Comparison of ENCODE assay signal across 19 cellular contexts in genomic region chr18:54881229-54881753, GRCh38. TPM values are rescaled to one million over a fixed set of nuclear protein-coding genes. Genes with fewer than 3 reads are reported as not detected.
DNase-seq lines count a peak whose midpoint lies in the region; ATAC-seq and TF ChIP-seq lines count a peak whose summit lies in the region.
"Had no signal": no experiment of that assay in that cellular context is flagged by ENCODE, and none has a peak within 500 bp of the region (broad histone marks: within the 10 kb centered on the region; RNA-seq: fewer than 3 reads in every experiment).

No MANE protein-coding gene starts in this region.

- intact Hi-C loops in MCF 10A (cut with micrococcal nuclease), result no loop called here
- intact Hi-C loops in breast epithelium (cut with DNase I; ENCODE audit: low total_unique reads), result no loop called here
- intact Hi-C loops in CD4-positive, alpha-beta T cell (cut with DNase I, micrococcal nuclease), result no loop called here

- H3K36me3 ChIP-seq in breast epithelium (no peaks in the 10 kb centered on the region), neural progenitor cell (no peaks in the 10 kb centered on the region)
- H3K36me3 ChIP-seq: HAP-1 had no signal

- H3K27ac Mint-ChIP-seq in MCF 10A (ENCODE audit: low read depth, unreplicated experiment) (peak overlapping the region; percentile 52), neural progenitor cell (peak overlapping the region; percentile 26)
- H3K27ac Mint-ChIP-seq in CD4-positive, alpha-beta T cell, result no peak overlapping the region

- TF ChIP-seq POLR2A in breast epithelium (IDR thresholded peaks at IDR 0.05), result no peak
- no peak for TF ChIP-seq POLR2A in erythroblast (IDR thresholded peaks at IDR 0.05; ENCODE audit: low read length)

- no peaks in the 10 kb centered on the region for H4K20me1 ChIP-seq in neural progenitor cell (ENCODE audit: low read depth)

- CTCF ChIA-PET in MCF 10A (lab: Yijun Ruan, JAX), result no interaction called here
- CTCF ChIA-PET in CD4-positive, alpha-beta T cell (lab: Charles Lee), result no interaction called here

- no peaks in the 10 kb centered on the region for H3K9me3 ChIP-seq in breast epithelium
- H3K9me3 ChIP-seq in neural progenitor cell (ENCODE audit: low read depth), result no peaks in the 10 kb centered on the region
- H3K9me3 ChIP-seq in CD4-positive, alpha-beta T cell (ENCODE audit: control insufficient read depth, low read length), result no peaks in the 10 kb centered on the region
- H3K9me3 ChIP-seq: HAP-1 had no signal

- TF ChIP-seq CTCF in MCF 10A (IDR thresholded peaks at IDR 0.05; ENCODE audit: unreplicated experiment) (no peak), breast epithelium (IDR thresholded peaks at IDR 0.05) (no peak), neural progenitor cell (IDR thresholded peaks at IDR 0.05) (no peak), coronary artery (IDR thresholded peaks at IDR 0.05) (no peak)
- no peak for TF ChIP-seq CTCF in CD4-positive, alpha-beta T cell (IDR thresholded peaks at IDR 0.05)

- no peak overlapping the region for H2AFZ ChIP-seq in neural progenitor cell (replicated peaks)

- H3K9me3 Mint-ChIP-seq in MCF 10A (ENCODE audit: unreplicated experiment) (no peaks in the 10 kb centered on the region), neural progenitor cell (peaks cover 3% of the 10 kb centered on the region)
- H3K9me3 Mint-ChIP-seq in CD4-positive, alpha-beta T cell, result no peaks in the 10 kb centered on the region

- H3K27ac ChIP-seq in breast epithelium (no peak overlapping the region), neural progenitor cell (no peak overlapping the region), coronary artery (no peak overlapping the region)
- no peak overlapping the region for H3K27ac ChIP-seq in CD4-positive, alpha-beta T cell (ENCODE audit: low read depth, low read length)
- H3K27ac ChIP-seq: HL-60 had no signal

- no peak overlapping the region for H3K9ac ChIP-seq in neural progenitor cell

- BruUV-seq in MCF 10A (replicated peaks; lab: Mats Ljungman, UMichigan), result no TSS peak

- no peaks in the 10 kb centered on the region for H3F3A ChIP-seq in neural progenitor cell (ENCODE audit: low read depth)

- DNase-seq in MCF 10A (ENCODE audit: unreplicated experiment) (no peak), breast epithelium (ENCODE audit: low spot score in 2 of 2) (no peak), erythroblast (lab: John Stamatoyannopoulos, UW) (peak; percentile 78 to 90), neural progenitor cell (ENCODE audit: low spot score) (no peak), coronary artery (ENCODE audit: low spot score) (no peak)
- no peak for DNase-seq in CD4-positive, alpha-beta T cell
- DNase-seq: 8988T; C1 segment of cervical spinal cord; DMS153; NCI-H1048; NCI-H146; NCI-H2081 treated with DMSO at 0.1 percent for 48 hours; NCI-H524 treated with DMSO at 0.1 percent for 48 hours; NK-92 treated with Interleukin-12 subunit alpha and Interleukin-12 subunit beta, amount 100 ng/mL, for 24 hours had no signal

- H3K79me2 ChIP-seq in neural progenitor cell (ENCODE audit: low read depth), result no peaks in the 10 kb centered on the region

- H3K4me3 Mint-ChIP-seq in MCF 10A (ENCODE audit: unreplicated experiment) (no peak overlapping the region), neural progenitor cell (no peak overlapping the region)
- H3K4me3 Mint-ChIP-seq in CD4-positive, alpha-beta T cell, result no peak overlapping the region

- no peaks in the 10 kb centered on the region for H3K4me1 Mint-ChIP-seq in MCF 10A (ENCODE audit: insufficient read depth, unreplicated experiment)
- peaks cover 33% of the 10 kb centered on the region for H3K4me1 Mint-ChIP-seq in neural progenitor cell
- peaks cover 12% of the 10 kb centered on the region for H3K4me1 Mint-ChIP-seq in CD4-positive, alpha-beta T cell (ENCODE audit: low read depth)

- peaks cover 59% of the 10 kb centered on the region for H3K36me3 Mint-ChIP-seq in MCF 10A (ENCODE audit: insufficient read depth, unreplicated experiment)
- no peaks in the 10 kb centered on the region for H3K36me3 Mint-ChIP-seq in neural progenitor cell
- peaks cover 49% of the 10 kb centered on the region for H3K36me3 Mint-ChIP-seq in CD4-positive, alpha-beta T cell (ENCODE audit: low read depth)

- ATAC-seq in CD4-positive, alpha-beta T cell (ENCODE audit: poor library complexity), result no peak
- ATAC-seq in GM19328 (IDR thresholded peaks at IDR 0.05; ENCODE audit: unreplicated experiment) (no peak), GM18502 (IDR thresholded peaks at IDR 0.05; ENCODE audit: poor library complexity, unreplicated experiment) (no peak)
- ATAC-seq: Right ventricle myocardium inferior had no signal

- H3K27me3 Mint-ChIP-seq in MCF 10A (ENCODE audit: insufficient read depth, unreplicated experiment) (no peaks in the 10 kb centered on the region), neural progenitor cell (ENCODE audit: insufficient read depth, low read depth) (peaks cover 2% of the 10 kb centered on the region)
- H3K27me3 Mint-ChIP-seq in CD4-positive, alpha-beta T cell, result no peaks in the 10 kb centered on the region

- POLR2A ChIA-PET in MCF 10A (lab: Yijun Ruan, JAX), result interaction anchor here (0.5 to 0.7 kb wide), 3 partner anchors 43 to 610 kb away, joined by 3 read pairs; no protein-coding TSS in a partner anchor
- POLR2A ChIA-PET in CD4-positive, alpha-beta T cell (lab: Charles Lee), result no interaction called here

- no peaks in the 10 kb centered on the region for H3K4me1 ChIP-seq in breast epithelium
- H3K4me1 ChIP-seq in neural progenitor cell, result peaks cover 18% of the 10 kb centered on the region
- H3K4me1 ChIP-seq: HAP-1 had no signal

- H3K27me3 ChIP-seq in breast epithelium (no peaks in the 10 kb centered on the region), neural progenitor cell (no peaks in the 10 kb centered on the region)
- H3K27me3 ChIP-seq in CD4-positive, alpha-beta T cell (ENCODE audit: control insufficient read depth, insufficient read depth, low read length), result no peaks in the 10 kb centered on the region

- no peak overlapping the region for H3K4me2 ChIP-seq in neural progenitor cell

- no peak overlapping the region for H3K4me3 ChIP-seq in breast epithelium
- H3K4me3 ChIP-seq in neural progenitor cell, result no peak overlapping the region
- H3K4me3 ChIP-seq in coronary artery, result no peak overlapping the region
- H3K4me3 ChIP-seq: HAP-1 had no signal

RNA-seq across cellular contexts. Expression of gene RAB27B, which starts 53.0 kb away (rescaled TPM):
- total RNA-seq in MCF 10A (2022), result 32.2 and 73.5 TPM in 2 replicates
- 10 to 100 TPM in 2 of 3 donors, 1 to 10 TPM in 1; 1.1 to 24.6 (median 11.8) TPM for total RNA-seq in breast epithelium
- total RNA-seq in neural progenitor cell (ENCODE audit: low replicate concordance), result 0.43 and 5.0 TPM in 2 replicates
- 1 to 10 TPM; 2.4 to 2.5 TPM for total RNA-seq in CD4-positive, alpha-beta T cell

Comparison
In these comparisons a context has a peak if more than half of its experiments do, and no peak if none do; other contexts are left out.
1. DNase-seq: peak in erythroblast (2 of 2); none in MCF 10A (single experiment), breast epithelium (0 of 2), neural progenitor cell (single experiment), CD4-positive, alpha-beta T cell (0 of 10) and coronary artery (single experiment).